In the genomic region with DNA sequence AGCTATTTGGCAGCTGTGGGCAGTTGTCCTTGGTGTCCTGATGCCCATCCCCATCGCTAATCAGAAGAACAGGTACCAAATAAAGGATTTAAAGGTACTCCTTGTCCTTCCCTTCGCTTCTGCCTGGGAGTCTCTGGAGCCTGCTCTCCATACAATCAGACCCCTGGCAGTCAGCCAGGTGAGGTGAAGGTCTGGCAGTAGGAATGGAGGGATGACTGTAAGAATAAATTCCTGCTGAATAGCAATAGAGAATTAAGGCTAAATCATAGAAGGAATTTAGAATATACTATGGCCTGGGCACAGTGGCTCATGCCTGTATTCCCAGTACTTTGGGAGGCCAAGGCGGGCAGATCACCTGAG, we compare ENCODE assay signal across 2 cellular contexts.
TF ChIP-seq lines count a peak whose summit lies in the region.

No MANE protein-coding gene starts in this region.

TF ChIP-seq in GM23338, 12 proteins besides CTCF, POLR2A, EP300 and RAD21:
- TF ChIP-seq REST (IDR thresholded peaks at IDR 0.05; ENCODE audit: unreplicated experiment) (no peak), NANOG (IDR thresholded peaks at IDR 0.05; ENCODE audit: borderline replicate concordance) (no peak), POLR2AphosphoS5 (IDR thresholded peaks at IDR 0.05; ENCODE audit: low read depth) (no peak), EZH2phosphoT487 (IDR thresholded peaks at IDR 0.05; ENCODE audit: unreplicated experiment) (no peak), ZNF331 (CRISPR knock-in tag; IDR thresholded peaks at IDR 0.05; ENCODE audit: low read depth) (no peak), EZH2 (IDR thresholded peaks at IDR 0.05; ENCODE audit: low read depth, unreplicated experiment) (no peak)

TF ChIP-seq in IMR-90, 13 proteins besides CTCF, POLR2A, EP300 and RAD21:
- TF ChIP-seq SMC3 (IDR thresholded peaks at IDR 0.05; ENCODE audit: low read depth, low read length) (no peak), RFX5 (IDR thresholded peaks at IDR 0.05; ENCODE audit: low read depth, low read length) (no peak), MAFK (IDR thresholded peaks at IDR 0.05; ENCODE audit: low read depth, low read length) (no peak), RCOR1 (IDR thresholded peaks at IDR 0.05; ENCODE audit: insufficient replicate concordance, low read length) (no peak), FOS (IDR thresholded peaks at IDR 0.05; ENCODE audit: low read depth, low read length) (no peak), BHLHE40 (IDR thresholded peaks at IDR 0.05; ENCODE audit: low read depth, low read length) (no peak)
- TF ChIP-seq, protein P1, sequence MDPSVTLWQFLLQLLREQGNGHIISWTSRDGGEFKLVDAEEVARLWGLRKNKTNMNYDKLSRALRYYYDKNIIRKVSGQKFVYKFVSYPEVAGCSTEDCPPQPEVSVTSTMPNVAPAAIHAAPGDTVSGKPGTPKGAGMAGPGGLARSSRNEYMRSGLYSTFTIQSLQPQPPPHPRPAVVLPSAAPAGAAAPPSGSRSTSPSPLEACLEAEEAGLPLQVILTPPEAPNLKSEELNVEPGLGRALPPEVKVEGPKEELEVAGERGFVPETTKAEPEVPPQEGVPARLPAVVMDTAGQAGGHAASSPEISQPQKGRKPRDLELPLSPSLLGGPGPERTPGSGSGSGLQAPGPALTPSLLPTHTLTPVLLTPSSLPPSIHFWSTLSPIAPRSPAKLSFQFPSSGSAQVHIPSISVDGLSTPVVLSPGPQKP (IDR thresholded peaks at IDR 0.05; ENCODE audit: borderline replicate concordance, low read depth, low read length) = no peak
- TF ChIP-seq, protein P2, sequence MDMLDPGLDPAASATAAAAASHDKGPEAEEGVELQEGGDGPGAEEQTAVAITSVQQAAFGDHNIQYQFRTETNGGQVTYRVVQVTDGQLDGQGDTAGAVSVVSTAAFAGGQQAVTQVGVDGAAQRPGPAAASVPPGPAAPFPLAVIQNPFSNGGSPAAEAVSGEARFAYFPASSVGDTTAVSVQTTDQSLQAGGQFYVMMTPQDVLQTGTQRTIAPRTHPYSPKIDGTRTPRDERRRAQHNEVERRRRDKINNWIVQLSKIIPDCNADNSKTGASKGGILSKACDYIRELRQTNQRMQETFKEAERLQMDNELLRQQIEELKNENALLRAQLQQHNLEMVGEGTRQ (IDR thresholded peaks at IDR 0.05; ENCODE audit: low read depth, low read length) = no peak
